Comparison of ENCODE assay signal across 8 cellular contexts in genomic region chr5:43631182-43631910, GRCh38. TPM values are rescaled to one million over a fixed set of nuclear protein-coding genes. Genes with fewer than 3 reads are reported as not detected.
DNase-seq lines count a peak whose midpoint lies in the region; ATAC-seq and TF ChIP-seq lines count a peak whose summit lies in the region.

No MANE protein-coding gene starts in this region.

- CTCF ChIA-PET in SK-N-SH (lab: Yijun Ruan, JAX): interaction anchor here (0.5 to 3.4 kb wide), 37 partner anchors 8 to 1142 kb away, joined by 3 to 37 read pairs (median 5); partner anchors contain the start of gene NNT

- H3K27me3 Mint-ChIP-seq in immature natural killer cell (ENCODE audit: low read depth in 3 of 3): no peaks in the 10 kb centered on the region

- no peaks in the 10 kb centered on the region for H3K27me3 ChIP-seq in SK-N-SH (ENCODE audit: insufficient read depth)

- peak; percentile 94 for ATAC-seq in GM18511 (IDR thresholded peaks at IDR 0.05; ENCODE audit: unreplicated experiment)
- peak; percentile 94 for ATAC-seq in HG02938 (IDR thresholded peaks at IDR 0.05; ENCODE audit: unreplicated experiment)

- no peak overlapping the region for H3K9ac ChIP-seq in SK-N-SH

- H3K4me1 Mint-ChIP-seq in immature natural killer cell: peaks cover 17 to 42% of the 10 kb centered on the region in 2 donors

- TF ChIP-seq CTCF in AG10803 (conservative IDR thresholded peaks at IDR 0.05; ENCODE audit: low read length): peak; percentile 76
- TF ChIP-seq CTCF in SK-N-SH (IDR thresholded peaks at IDR 0.05): peak; percentile 83

- no peak overlapping the region for H3K27ac ChIP-seq in SK-N-SH (ENCODE audit: low read depth in 2 of 2, low read length in 1 of 2)

- H3K4me1 ChIP-seq in SK-N-SH (ENCODE audit: control insufficient read depth in 1 of 2, insufficient read depth in 2 of 2, low read depth in 1 of 2, low read length in 1 of 2): peaks cover 0 to 4% of the 10 kb centered on the region in 2 experiments; a peak in 1 of 4 replicates

- H3K9me3 Mint-ChIP-seq in immature natural killer cell: no peaks in the 10 kb centered on the region

- H3K9me3 ChIP-seq in SK-N-SH: no peaks in the 10 kb centered on the region

- peaks cover 16 to 35% of the 10 kb centered on the region in 2 experiments for H3K36me3 ChIP-seq in SK-N-SH (replicated peaks in 1 of 2; ENCODE audit: control insufficient read depth in 1 of 2, insufficient read depth in 2 of 2, low read length in 1 of 2)

- no peaks in the 10 kb centered on the region; the same call in 1 of the 2 replicates for H3K79me2 ChIP-seq in SK-N-SH (ENCODE audit: insufficient read depth)

- peak; percentile 85 for DNase-seq in AG10803 (ENCODE audit: low read depth)
- DNase-seq in NCI-H1436 (lab: John Stamatoyannopoulos, UW): peak; percentile 66
- DNase-seq in SK-N-SH: peak; percentile 48
- DNase-seq in T47D (ENCODE audit: low read depth in 1 of 2, low spot score in 1 of 2): peak; percentile 32 to 83
- DNase-seq in immature natural killer cell: peak; percentile 22 to 44 (median 40)
- peak; percentile 3 to 17 for DNase-seq in stimulated activated CD4-positive, alpha-beta T cell treated with anti-CD3 and anti-CD28 coated beads, Interleukin-1b, Interleukin-23, amount 100 ng/mL, for 4 hours (ENCODE audit: low read depth in 2 of 2)

- no peak for TF ChIP-seq EP300 in SK-N-SH (IDR thresholded peaks at IDR 0.05; ENCODE audit: borderline replicate concordance in 1 of 2, low read depth in 1 of 2, low read length in 1 of 2)

- no peak overlapping the region for H2AFZ ChIP-seq in SK-N-SH (ENCODE audit: low read depth)

- WGBS in SK-N-SH (ENCODE audit: low lambda C conversion rate): 39% methylated on average over 4 of the region's 5 CpGs

- H3K4me3 Mint-ChIP-seq in immature natural killer cell: no peak overlapping the region

- no peaks in the 10 kb centered on the region for H3K9me2 ChIP-seq in SK-N-SH

- peaks cover 4 to 29% (median 24%) of the 10 kb centered on the region in 3 donors for H3K36me3 Mint-ChIP-seq in immature natural killer cell

- POLR2A ChIA-PET in SK-N-SH (lab: Yijun Ruan, JAX): interaction anchor here (1.0 to 1.2 kb wide), 2 partner anchors 11 to 29 kb away, joined by 3 read pairs; no protein-coding TSS in a partner anchor

- in situ Hi-C loops in T47D (cut with HindIII; ENCODE audit: low pct_unique_long_range_greater_than_20kb, low sequenced_read_pairs): no loop called here

- no peaks in the 10 kb centered on the region for H4K20me1 ChIP-seq in SK-N-SH (ENCODE audit: insufficient read depth)

- no peak overlapping the region for H3K4me3 ChIP-seq in AG10803 (ENCODE audit: low read length)
- peak overlapping the region in 1 of 2 experiments; percentile 21; a peak in 1 of 4 replicates for H3K4me3 ChIP-seq in SK-N-SH (ENCODE audit: low read depth in 2 of 2, low read length in 1 of 2)

- H3K4me2 ChIP-seq in SK-N-SH: no peak overlapping the region

- peak overlapping the region in 3 of 6 donors; percentile 19 to 20 (median 19) for H3K27ac Mint-ChIP-seq in immature natural killer cell

- H3F3A ChIP-seq in SK-N-SH (replicated peaks; ENCODE audit: insufficient read depth): no peaks in the 10 kb centered on the region

- TF ChIP-seq RAD21 in SK-N-SH (IDR thresholded peaks at IDR 0.05; ENCODE audit: low read length): peak; percentile 75

TF ChIP-seq in SK-N-SH, 30 proteins besides CTCF, POLR2A, EP300 and RAD21:
- TF ChIP-seq USF2 (IDR thresholded peaks at IDR 0.05; ENCODE audit: borderline replicate concordance, low read depth, low read length): no peak
- 0 out of 2 replicates have a peak, but pooled peaks have one; percentile 19 for TF ChIP-seq MAX (IDR thresholded peaks at IDR 0.05; ENCODE audit: low read depth)
- no peak for TF ChIP-seq RXRA (IDR thresholded peaks at IDR 0.05; ENCODE audit: borderline replicate concordance, low read depth)
- TF ChIP-seq TCF12 (IDR thresholded peaks at IDR 0.05): peak; percentile 11; the same call in 1 of the 2 replicates
- peak; percentile 39 for TF ChIP-seq SMC3 (IDR thresholded peaks at IDR 0.05; ENCODE audit: low read depth, low read length)
- TF ChIP-seq MXI1 (IDR thresholded peaks at IDR 0.05; ENCODE audit: low read depth, low read length): peak; percentile 44; the same call in 1 of the 2 replicates
- TF ChIP-seq NRF1 (IDR thresholded peaks at IDR 0.05; ENCODE audit: low read depth, low read length): 0 out of 2 replicates have a peak, but pooled peaks have one; percentile 28
TF ChIP-seq in SK-N-SH: peak in this region for 5.

RNA-seq across cellular contexts. Expression of gene NNT, which starts 28.4 kb away (rescaled TPM):
- 21.9 and 29.0 TPM in 2 replicates for polyA plus RNA-seq in SK-N-SH (2012; rRNA removed)
- polyA plus RNA-seq in SK-N-SH (2012; cell fraction: cytosol; rRNA removed): 22.5 and 23.0 TPM in 2 replicates
- 23.1 and 37.0 TPM in 2 replicates for polyA plus RNA-seq in SK-N-SH (2012; cell fraction: nucleus; rRNA removed)
- polyA plus RNA-seq in immature natural killer cell: 10 to 100 TPM; 49.5 to 78.0 (median 60.6) TPM

Comparison
In these comparisons a context has a peak if more than half of its experiments do, and no peak if none do; other contexts are left out.
1. DNase-seq: peak in every context shown above with its lines; median percentile 85 in AG10803; 66 in NCI-H1436; 58 in T47D; 48 in SK-N-SH; 40 in immature natural killer cell; 10 in stimulated activated CD4-positive, alpha-beta T cell treated with anti-CD3 and anti-CD28 coated beads, Interleukin-1b, Interleukin-23, amount 100 ng/mL, for 4 hours.